ENCODE assay signal across 24 cellular contexts in the genomic region with DNA sequence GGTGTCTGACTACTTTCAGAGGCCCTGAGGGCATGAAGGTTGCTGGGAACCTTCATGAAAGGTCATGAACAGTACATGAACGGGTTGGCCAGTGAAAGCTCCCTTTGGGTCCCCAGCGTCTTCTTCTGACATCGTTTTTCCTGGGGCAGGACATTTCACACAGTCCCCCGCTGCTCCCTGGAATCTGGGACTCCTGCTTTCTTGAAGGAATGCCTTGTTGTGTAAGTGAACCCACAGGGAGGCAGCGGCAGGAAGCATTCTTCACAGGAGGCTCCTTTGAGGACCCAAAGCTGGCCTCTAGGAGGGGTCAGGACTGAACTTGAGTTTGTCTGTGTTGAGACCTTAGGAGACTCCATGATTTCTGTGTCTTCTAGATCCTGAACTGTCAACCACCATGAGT.
"Had no signal": no experiment of that assay in that cellular context is flagged by ENCODE, and none has a peak within 500 bp of the region (broad histone marks: within the 10 kb centered on the region; RNA-seq: fewer than 3 reads in every experiment).

No MANE protein-coding gene starts in this region.

- H3K4me1 ChIP-seq: adrenal gland, ascending aorta, breast epithelium, esophagus muscularis mucosa, foreskin keratinocyte, left ventricle myocardium inferior, pancreas, prostate gland, vagina had no signal

- H3K4me3 ChIP-seq: adrenal gland, ascending aorta, breast epithelium, esophagus muscularis mucosa, left ventricle myocardium inferior, pancreas, prostate gland, thoracic aorta, vagina had no signal

- DNase-seq: activated CD4-positive, alpha-beta T cell treated with anti-CD3 and anti-CD28 coated beads for 48 hours; activated CD4-positive, alpha-beta T cell treated with anti-CD3 and anti-CD28 coated beads, Interleukin-2, amount 50 U/mL, for 48 hours; activated CD8-positive, alpha-beta memory T cell treated with anti-CD3 and anti-CD28 coated beads for 24 hours; activated effector memory CD4-positive, alpha-beta T cell treated with anti-CD3 and anti-CD28 coated beads, Interleukin-2, amount 50 U/mL, for 16 hours; activated naive CD4-positive, alpha-beta T cell treated with anti-CD3 and anti-CD28 coated beads for 36 hours; activated naive CD8-positive, alpha-beta T cell treated with anti-CD3 and anti-CD28 coated beads for 36 hours; activated T-cell treated with anti-CD3 and anti-CD28 coated beads, Interleukin-2, amount 50 U/mL, for 1 hour; adrenal gland; central memory CD4-positive, alpha-beta T cell; foreskin keratinocyte; left ventricle myocardium inferior; mammary epithelial cell; naive thymus-derived CD4-positive, alpha-beta T cell; pancreas; stimulated activated CD4-positive, alpha-beta T cell treated with anti-CD3 and anti-CD28 coated beads, Interleukin-4, amount 100 ng/mL, for 1 hour; stimulated activated naive CD8-positive, alpha-beta T cell treated with anti-CD3 and anti-CD28 coated beads, Interleukin-15, Interleukin-2, amounts not matched to agents 100 U/mL and 50 U/mL, for 24 hours had no signal

- H3K27ac ChIP-seq: adrenal gland, ascending aorta, breast epithelium, esophagus muscularis mucosa, foreskin keratinocyte, left ventricle myocardium inferior, pancreas, prostate gland, thoracic aorta, vagina, VCaP had no signal

- H3K36me3 ChIP-seq: adrenal gland, ascending aorta, breast epithelium, esophagus muscularis mucosa, left ventricle myocardium inferior, pancreas, prostate gland, thoracic aorta, vagina had no signal

- ATAC-seq: activated CD4-positive, CD25-positive, alpha-beta regulatory T cell treated with anti-CD3 and anti-CD28 coated beads, Interleukin-2, amount 50 U/mL, for 24 hours; foreskin keratinocyte; naive thymus-derived CD4-positive, alpha-beta T cell; pancreas; stimulated activated naive CD8-positive, alpha-beta T cell treated with anti-CD3 and anti-CD28 coated beads, Interleukin-15, Interleukin-2, amounts not matched to agents 100 U/mL and 50 U/mL, for 24 hours had no signal

- H3K9me3 ChIP-seq: adrenal gland, ascending aorta, breast epithelium, esophagus muscularis mucosa, left ventricle myocardium inferior, pancreas, prostate gland, thoracic aorta, vagina had no signal

- H3K27me3 ChIP-seq: adrenal gland, ascending aorta, breast epithelium, esophagus muscularis mucosa, foreskin keratinocyte, pancreas, vagina had no signal
